8 cellular contexts compared by ENCODE assay signal in the genomic region with DNA sequence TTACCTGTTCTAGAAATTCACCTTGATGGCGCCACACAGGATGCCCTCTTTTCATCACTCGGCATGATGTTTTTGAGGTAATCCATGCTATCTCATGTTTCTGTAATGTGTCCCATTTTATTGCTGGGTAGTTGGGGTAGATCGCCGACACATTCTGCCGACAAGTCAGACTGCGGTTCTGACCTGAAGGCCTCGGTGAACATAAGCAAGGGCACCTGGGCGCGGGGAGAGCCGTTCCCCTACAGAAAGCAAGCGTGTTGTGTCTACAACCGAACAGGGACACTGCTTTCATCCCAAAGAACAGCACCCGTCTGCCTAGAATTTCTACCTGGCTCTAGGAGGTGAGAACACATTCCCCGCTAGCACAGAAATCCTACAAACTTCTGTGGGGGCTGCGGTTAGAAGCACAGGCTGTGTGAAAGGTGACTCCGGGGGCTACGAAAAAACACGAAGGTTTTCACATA.
A peak's percentile ranks its signal among the peaks of the same experiment; 100 is the strongest.
DNase-seq lines count a peak whose midpoint lies in the region; ATAC-seq, FAIRE-seq and TF ChIP-seq lines count a peak whose summit lies in the region.

No MANE protein-coding gene starts in this region.

- H3K4me3 ChIP-seq in GM12875 (ENCODE audit: low read depth, low read length), result peak overlapping the region; percentile 68
- H3K4me3 ChIP-seq in SK-N-MC, result peak overlapping the region; percentile 61; the same call in 1 of the 2 replicates
- H3K4me3 ChIP-seq in esophagus squamous epithelium, result peak overlapping the region; percentile 42 to 71 (median 54)
- peak overlapping the region; percentile 62 for H3K4me3 ChIP-seq in psoas muscle

- intact Hi-C loops in esophagus squamous epithelium (cut with DNase I) (no loop called here), psoas muscle (cut with DNase I) (no loop called here)

- H3K4me1 ChIP-seq in esophagus squamous epithelium (peaks cover 8 to 38% (median 9%) of the 10 kb centered on the region in 3 donors), psoas muscle (no peaks in the 10 kb centered on the region)

- TF ChIP-seq POLR2A in esophagus squamous epithelium (IDR thresholded peaks at IDR 0.05) (no peak), H54 (IDR thresholded peaks at IDR 0.05; ENCODE audit: low read depth, low read length) (no peak)

- H3K9me3 ChIP-seq in SK-N-MC (ENCODE audit: low read depth, low read length) (no peaks in the 10 kb centered on the region), esophagus squamous epithelium (no peaks in the 10 kb centered on the region), psoas muscle (no peaks in the 10 kb centered on the region)

- peaks cover 0 to 50% (median 0%) of the 10 kb centered on the region in 4 donors for H3K27me3 ChIP-seq in esophagus squamous epithelium
- peaks cover 0 to 67% (median 8%) of the 10 kb centered on the region in 3 donors for H3K27me3 ChIP-seq in psoas muscle (ENCODE audit: insufficient read depth in 3 of 3, low read length in 2 of 3)

- no peak for TF ChIP-seq CTCF in GM12875 (IDR thresholded peaks at IDR 0.05; ENCODE audit: borderline replicate concordance, insufficient read depth, low read depth, low read length)
- no peak for TF ChIP-seq CTCF in esophagus squamous epithelium (IDR thresholded peaks at IDR 0.05)
- no peak for TF ChIP-seq CTCF in psoas muscle (IDR thresholded peaks at IDR 0.05)

- H3K36me3 ChIP-seq in SK-N-MC (ENCODE audit: insufficient read depth, low read length), result no peaks in the 10 kb centered on the region
- H3K36me3 ChIP-seq in esophagus squamous epithelium, result no peaks in the 10 kb centered on the region
- H3K36me3 ChIP-seq in psoas muscle (ENCODE audit: insufficient read depth in 1 of 2, low read depth in 1 of 2), result no peaks in the 10 kb centered on the region

- ATAC-seq in psoas muscle, result no peak

- DNase-seq in SK-N-MC (ENCODE audit: low read depth, low spot score) (no peak), esophagus squamous epithelium (lab: John Stamatoyannopoulos, UW) (no peak), psoas muscle (no peak), HuH-7 (ENCODE audit: low spot score) (no peak), H54 (ENCODE audit: insufficient read length, low spot score) (no peak), midbrain (lab: John Stamatoyannopoulos, UW) (no peak), COLO668 (lab: John Stamatoyannopoulos, UW; ENCODE audit: unreplicated experiment) (no peak)

- no peak for FAIRE-seq in H54 (lab: Jason Lieb, UNC)

- no peak overlapping the region for H3K27ac ChIP-seq in SK-N-MC
- peak overlapping the region; percentile 70 to 92 (median 86) for H3K27ac ChIP-seq in esophagus squamous epithelium
- H3K27ac ChIP-seq in psoas muscle, result no peak overlapping the region

- no peak overlapping the region for H3K9ac ChIP-seq in SK-N-MC (ENCODE audit: insufficient read length)

- 8 to 25% methylated on average over 6 to 10 of the region's 18 CpGs for WGBS in esophagus squamous epithelium, 2 donors
- WGBS in psoas muscle, 3 donors, result 13 to 15% (median 15%) methylated on average over 18 of the region's 18 CpGs

Comparison
In these comparisons a context has a peak if more than half of its experiments do, and no peak if none do; other contexts are left out.
1. H3K27ac ChIP-seq: peak in esophagus squamous epithelium (4 of 4); none in SK-N-MC (single experiment) and psoas muscle (single experiment).
2. Peak in every context shown above with its lines, with median percentiles within 50 percentile points of each other: H3K4me3 ChIP-seq.